Comparison of ENCODE assay signal across 29 cellular contexts in genomic region chr5:60810036-60810435, GRCh38. TPM values are rescaled to one million over a fixed set of nuclear protein-coding genes. Genes with fewer than 3 reads are reported as not detected.
"Had no signal": no experiment of that assay in that cellular context is flagged by ENCODE, and none has a peak within 500 bp of the region (broad histone marks: within the 10 kb centered on the region; RNA-seq: fewer than 3 reads in every experiment).

No MANE protein-coding gene starts in this region.

- H3K27me3 ChIP-seq: right lobe of liver, stomach, suprapubic skin, tibial nerve, uterus had no signal

- H3K36me3 ChIP-seq: lower lobe of right lung, right lobe of liver, stomach, suprapubic skin, tibial nerve, uterus, WERI-Rb-1 had no signal

- H3K4me3 Mint-ChIP-seq: activated CD4-positive, alpha-beta T cell treated with anti-CD3 and anti-CD28 coated beads, Interleukin-2, amount 10 ng/mL, durations not matched to agents 7 days and 5 days; activated CD8-positive, alpha-beta memory T cell treated with anti-CD3 and anti-CD28 coated beads, Interleukin-2, amount 10 ng/mL, durations not matched to agents 7 days and 5 days; activated CD8-positive, alpha-beta T cell treated with anti-CD3 and anti-CD28 coated beads for 36 hours; activated naive CD8-positive, alpha-beta T cell treated with anti-CD3 and anti-CD28 coated beads, Interleukin-2, amount 50 U/mL, for 24 hours; brain; naive thymus-derived CD4-positive, alpha-beta T cell; neural crest cell; stimulated activated memory B cell treated with anti-CD40 and anti-IgM and Interleukin-4, amounts not matched to agents 10 μg/mL and 1 μg/mL and 100 μg/mL, for 72 hours had no signal

- ATAC-seq: activated CD8-positive, alpha-beta memory T cell treated with anti-CD3 and anti-CD28 coated beads, Interleukin-2, amount 10 ng/mL, durations not matched to agents 7 days and 5 days; activated CD8-positive, alpha-beta T cell treated with anti-CD3 and anti-CD28 coated beads for 36 hours; activated naive CD8-positive, alpha-beta T cell treated with anti-CD3 and anti-CD28 coated beads, Interleukin-2, amount 50 U/mL, for 24 hours; naive thymus-derived CD4-positive, alpha-beta T cell; stimulated activated memory B cell treated with anti-CD40 and anti-IgM and Interleukin-4, amounts not matched to agents 10 μg/mL and 1 μg/mL and 100 μg/mL, for 72 hours had no signal

- DNase-seq: activated CD4-positive, alpha-beta T cell treated with anti-CD3 and anti-CD28 coated beads, Interleukin-2, amount 10 ng/mL, durations not matched to agents 7 days and 5 days; activated CD4-positive, CD25-positive, alpha-beta regulatory T cell treated with anti-CD3 and anti-CD28 coated beads, Interleukin-2, amount 50 U/mL, for 72 hours; activated CD8-positive, alpha-beta memory T cell treated with anti-CD3 and anti-CD28 coated beads, Interleukin-2, amount 10 ng/mL, durations not matched to agents 7 days and 5 days; activated CD8-positive, alpha-beta T cell treated with anti-CD3 and anti-CD28 coated beads for 36 hours; activated gamma-delta T cell; activated naive CD4-positive, alpha-beta T cell treated with anti-CD3 and anti-CD28 coated beads, Interleukin-2, amount 50 U/mL, for 16 hours; activated naive CD8-positive, alpha-beta T cell treated with anti-CD3 and anti-CD28 coated beads, Interleukin-2, amount 50 U/mL, for 24 hours; activated T-cell treated with anti-CD3 and anti-CD28 coated beads for 4 hours; anterior cingulate cortex; caudate nucleus; dermis blood vessel endothelial cell; effector CD8-positive, alpha-beta T cell; foreskin melanocyte; kidney; lower lobe of right lung; naive thymus-derived CD4-positive, alpha-beta T cell; occipital lobe; right lobe of liver; stimulated activated CD4-positive, alpha-beta T cell treated with anti-CD3 and anti-CD28 coated beads, Interleukin-2, amount 100 ng/mL, for 24 hours; stomach; uterus; WERI-Rb-1 had no signal

- H3K4me1 ChIP-seq: lower lobe of right lung, right lobe of liver, stomach, suprapubic skin, tibial nerve, uterus had no signal

- H3K4me1 Mint-ChIP-seq: activated CD4-positive, alpha-beta T cell treated with anti-CD3 and anti-CD28 coated beads, Interleukin-2, amount 10 ng/mL, durations not matched to agents 7 days and 5 days; activated CD8-positive, alpha-beta memory T cell treated with anti-CD3 and anti-CD28 coated beads, Interleukin-2, amount 10 ng/mL, durations not matched to agents 7 days and 5 days; activated naive CD8-positive, alpha-beta T cell treated with anti-CD3 and anti-CD28 coated beads, Interleukin-2, amount 50 U/mL, for 24 hours; brain; naive thymus-derived CD4-positive, alpha-beta T cell; neural crest cell; stimulated activated memory B cell treated with anti-CD40 and anti-IgM and Interleukin-4, amounts not matched to agents 10 μg/mL and 1 μg/mL and 100 μg/mL, for 72 hours had no signal

- H3K36me3 Mint-ChIP-seq: activated CD8-positive, alpha-beta memory T cell treated with anti-CD3 and anti-CD28 coated beads, Interleukin-2, amount 10 ng/mL, durations not matched to agents 7 days and 5 days; brain; naive thymus-derived CD4-positive, alpha-beta T cell; stimulated activated memory B cell treated with anti-CD40 and anti-IgM and Interleukin-4, amounts not matched to agents 10 μg/mL and 1 μg/mL and 100 μg/mL, for 72 hours had no signal

- H3K27ac Mint-ChIP-seq: activated CD4-positive, alpha-beta T cell treated with anti-CD3 and anti-CD28 coated beads, Interleukin-2, amount 10 ng/mL, durations not matched to agents 7 days and 5 days; activated CD8-positive, alpha-beta memory T cell treated with anti-CD3 and anti-CD28 coated beads, Interleukin-2, amount 10 ng/mL, durations not matched to agents 7 days and 5 days; activated CD8-positive, alpha-beta T cell treated with anti-CD3 and anti-CD28 coated beads for 36 hours; activated naive CD8-positive, alpha-beta T cell treated with anti-CD3 and anti-CD28 coated beads, Interleukin-2, amount 50 U/mL, for 24 hours; brain; naive thymus-derived CD4-positive, alpha-beta T cell; stimulated activated memory B cell treated with anti-CD40 and anti-IgM and Interleukin-4, amounts not matched to agents 10 μg/mL and 1 μg/mL and 100 μg/mL, for 72 hours had no signal

- H3K9me3 Mint-ChIP-seq: activated CD4-positive, alpha-beta T cell treated with anti-CD3 and anti-CD28 coated beads, Interleukin-2, amount 10 ng/mL, durations not matched to agents 7 days and 5 days; activated CD8-positive, alpha-beta T cell treated with anti-CD3 and anti-CD28 coated beads for 36 hours; activated naive CD8-positive, alpha-beta T cell treated with anti-CD3 and anti-CD28 coated beads, Interleukin-2, amount 50 U/mL, for 24 hours had no signal

- H3K27ac ChIP-seq: lower lobe of right lung, right lobe of liver, skin epidermis, stomach, suprapubic skin, tibial nerve, uterus, WERI-Rb-1 had no signal

- H3K9me3 ChIP-seq: lower lobe of right lung, right lobe of liver, stomach, suprapubic skin, tibial nerve, uterus had no signal

- H3K4me3 ChIP-seq: lower lobe of right lung, right lobe of liver, skin epidermis, stomach, suprapubic skin, tibial nerve, uterus had no signal

- H3K27me3 Mint-ChIP-seq: activated naive CD8-positive, alpha-beta T cell treated with anti-CD3 and anti-CD28 coated beads, Interleukin-2, amount 50 U/mL, for 24 hours had no signal

- FAIRE-seq: kidney, TTC549 had no signal

RNA-seq across cellular contexts. Expression of gene ELOVL7, which starts 34.0 kb away (rescaled TPM):
- polyA plus RNA-seq: naive thymus-derived CD4-positive, alpha-beta T cell had no signal
